ENCODE assay signal across 8 cellular contexts in genomic region chr17:28335201-28335958, GRCh38. TPM values are rescaled to one million over a fixed set of nuclear protein-coding genes. Genes with fewer than 3 reads are reported as not detected.
DNase-seq lines count a peak whose midpoint lies in the region; ATAC-seq and TF ChIP-seq lines count a peak whose summit lies in the region.

Gene IFT20, minus strand, starts transcription at chr17:28335472. Its CDS starts 3,487 bp downstream, at chr17:28331985.
Gene TNFAIP1, plus strand, starts transcription at chr17:28335761. Its CDS starts 3,761 bp downstream, at chr17:28339522.

- peak; percentile 96 for ATAC-seq in HG02884 (IDR thresholded peaks at IDR 0.05; ENCODE audit: unreplicated experiment)
- ATAC-seq in heart right ventricle: peak; percentile 95 to 97 (median 96)
- peak; percentile 98 to 99 for ATAC-seq in upper lobe of left lung (ENCODE audit: low FRiP score in 2 of 2)

- in situ Hi-C loops in GM13977 (cut with MboI; ENCODE audit: low pct_unique_long_range_greater_than_20kb, low sequenced_read_pairs, unreplicated experiment): no loop called here

- TF ChIP-seq CTCF in GM13977 (IDR thresholded peaks at IDR 0.05; ENCODE audit: extremely low read depth, insufficient read depth, missing control alignments): peak; percentile 21
- peak in 1 of 9 donors; percentile 8 for TF ChIP-seq CTCF in heart right ventricle (IDR thresholded peaks at IDR 0.05)
- peak in 1 of 6 experiments; percentile 16 for TF ChIP-seq CTCF in upper lobe of left lung (IDR thresholded peaks at IDR 0.05)

- H3K4me3 ChIP-seq in heart right ventricle: peak within 1 kb of the TSS; percentile 74 to 95 (median 88)
- peak within 1 kb of the TSS; percentile 86 to 95 (median 90) for H3K4me3 ChIP-seq in upper lobe of left lung

- H3K27ac ChIP-seq in heart right ventricle (peak within 1 kb of the TSS; percentile 90 to 99 (median 98)), upper lobe of left lung (peak within 1 kb of the TSS; percentile 94 to 97 (median 96))

- H3K27ac Mint-ChIP-seq in T-helper 1 cell treated with Interleukin-12 subunit alpha and Interleukin-12 subunit beta and Interleukin-4 antibody, amounts not matched to agents 30 μg/mL and 1 μg/mL, for 36 hours: peak within 1 kb of the TSS; percentile 96

- 0% methylated on average over 62 of the region's 62 CpGs for WGBS in heart right ventricle, 2 donors
- WGBS in upper lobe of left lung, 2 donors: 0 to 1% methylated on average over 11 to 50 of the region's 62 CpGs

- peak in 1 of 4 donors; percentile 80 for TF ChIP-seq EP300 in upper lobe of left lung (IDR thresholded peaks at IDR 0.05)

- H3K4me3 Mint-ChIP-seq in T-helper 1 cell treated with Interleukin-12 subunit alpha and Interleukin-12 subunit beta and Interleukin-4 antibody, amounts not matched to agents 30 μg/mL and 1 μg/mL, for 36 hours: peak within 1 kb of the TSS; percentile 97

- DNase-seq in GM13977 (ENCODE audit: low spot score): peak; percentile 97
- DNase-seq in NCI-H1694 (lab: John Stamatoyannopoulos, UW): peak; percentile 99
- DNase-seq in amniotic stem cell (lab: John Stamatoyannopoulos, UW): peak; percentile 100
- peak; percentile 98 to 99 for DNase-seq in heart right ventricle
- DNase-seq in posterior cingulate gyrus: peak; percentile 98 to 100 (median 99)
- peak; percentile 95 to 100 for DNase-seq in upper lobe of left lung

- H3K4me1 ChIP-seq in heart right ventricle: peaks cover 15 to 63% (median 57%) of the 10 kb centered on the region in 9 donors
- H3K4me1 ChIP-seq in upper lobe of left lung: peaks cover 36 to 61% (median 43%) of the 10 kb centered on the region in 4 donors

- no peaks in the 10 kb centered on the region for H3K9me3 Mint-ChIP-seq in T-helper 1 cell treated with Interleukin-12 subunit alpha and Interleukin-12 subunit beta and Interleukin-4 antibody, amounts not matched to agents 30 μg/mL and 1 μg/mL, for 36 hours

- no peaks in the 10 kb centered on the region for H3K27me3 Mint-ChIP-seq in T-helper 1 cell treated with Interleukin-12 subunit alpha and Interleukin-12 subunit beta and Interleukin-4 antibody, amounts not matched to agents 30 μg/mL and 1 μg/mL, for 36 hours (ENCODE audit: low read depth)

- no peaks in the 10 kb centered on the region for H3K9me3 ChIP-seq in heart right ventricle
- no peaks in the 10 kb centered on the region for H3K9me3 ChIP-seq in upper lobe of left lung

- no peaks in the 10 kb centered on the region for H3K27me3 ChIP-seq in heart right ventricle
- H3K27me3 ChIP-seq in upper lobe of left lung: no peaks in the 10 kb centered on the region

- H3K36me3 ChIP-seq in heart right ventricle (peaks cover 0 to 40% (median 23%) of the 10 kb centered on the region in 9 donors), upper lobe of left lung (peaks cover 6 to 31% (median 23%) of the 10 kb centered on the region in 4 donors)

- peak; percentile 84 to 97 (median 93) for TF ChIP-seq POLR2A in upper lobe of left lung (IDR thresholded peaks at IDR 0.05)

- peaks cover 39% of the 10 kb centered on the region for H3K4me1 Mint-ChIP-seq in T-helper 1 cell treated with Interleukin-12 subunit alpha and Interleukin-12 subunit beta and Interleukin-4 antibody, amounts not matched to agents 30 μg/mL and 1 μg/mL, for 36 hours (ENCODE audit: low read depth)

- H3K36me3 Mint-ChIP-seq in T-helper 1 cell treated with Interleukin-12 subunit alpha and Interleukin-12 subunit beta and Interleukin-4 antibody, amounts not matched to agents 30 μg/mL and 1 μg/mL, for 36 hours (ENCODE audit: low read depth): peaks cover 5% of the 10 kb centered on the region

- intact Hi-C loops in heart right ventricle (cut with DNase I) (loop anchor here in 3 of 10 donors (1.0 to 10.0 kb wide), 7 partner anchors 17 to 619 kb away; partner anchors contain the start of genes NLK (in 2 of the 3), PHF12 (in 2 of the 3), POLDIP2 (in 2 of the 3) and TMEM97 (in 2 of the 3)), posterior cingulate gyrus (cut with DNase I) (loop anchor here (1.0 to 2.0 kb wide), 2 partner anchors 17 to 22 kb away; partner anchors contain the start of genes POLDIP2 and TMEM97)

RNA-seq across cellular contexts. Expression of gene IFT20, which starts in this region (rescaled TPM):
- total RNA-seq in heart right ventricle (10 to 100 TPM in 7 of 10 donors, 1 to 10 TPM in 3; 8.5 to 15.4 (median 10.8) TPM), upper lobe of left lung (10 to 100 TPM; 28.6 to 60.8 (median 44.3) TPM)
- 10 to 100 TPM; 16.8 to 38.2 TPM for polyA plus RNA-seq in heart right ventricle

RNA-seq across cellular contexts. Expression of gene TNFAIP1, which starts in this region (rescaled TPM):
- total RNA-seq in heart right ventricle (10 to 100 TPM; 33.0 to 87.6 (median 45.8) TPM), upper lobe of left lung (10 to 100 TPM; 27.2 to 74.3 (median 46.4) TPM)
- polyA plus RNA-seq in heart right ventricle: 10 to 100 TPM; 15.1 to 33.8 TPM

Comparison
In these comparisons a context has a peak if more than half of its experiments do, and no peak if none do; other contexts are left out.
1. Peak in every context shown above with its lines: DNase-seq, ATAC-seq, H3K4me3 ChIP-seq and H3K27ac ChIP-seq.